Comparison of ENCODE assay signal across 1 cellular context in genomic region chr19:703329-703650, GRCh38.
TF ChIP-seq lines count a peak whose summit lies in the region.

No MANE protein-coding gene starts in this region.

TF ChIP-seq in K562, 482 proteins besides CTCF, POLR2A, EP300 and RAD21 (continued from another document and continues in another):
- TF ChIP-seq MLLT1 (IDR thresholded peaks at IDR 0.05) (0 out of 4 replicates have a peak, but pooled peaks of 1 of the 2 experiments have one; percentile 15), NBN (IDR thresholded peaks at IDR 0.05; ENCODE audit: low read depth) (no peak), RBM39 (optimal IDR thresholded peaks at IDR 0.05; ENCODE audit: low read depth, low read length) (no peak), RBM34 (IDR thresholded peaks at IDR 0.05; ENCODE audit: borderline replicate concordance, insufficient read depth, low read length) (no peak), RB1 (IDR thresholded peaks at IDR 0.05; ENCODE audit: low read depth) (no peak), NFRKB (IDR thresholded peaks at IDR 0.05; ENCODE audit: low read depth) (no peak), KAT7 (CRISPR knock-in tag; IDR thresholded peaks at IDR 0.05; ENCODE audit: borderline replicate concordance) (no peak), FOXO4 (CRISPR knock-in tag; IDR thresholded peaks at IDR 0.05) (no peak), SMARCA4 (IDR thresholded peaks at IDR 0.05) (no peak), STAT5A (IDR thresholded peaks at IDR 0.05; ENCODE audit: borderline replicate concordance, low read length) (no peak), MGA (IDR thresholded peaks at IDR 0.05) (no peak), WHSC1 (IDR thresholded peaks at IDR 0.05; ENCODE audit: low read length) (no peak), TOE1 (IDR thresholded peaks at IDR 0.05; ENCODE audit: borderline replicate concordance) (0 out of 2 replicates have a peak, but pooled peaks have one; percentile 24), TOE1 (CRISPR knock-in tag; IDR thresholded peaks at IDR 0.05; ENCODE audit: borderline replicate concordance, low read depth) (no peak), ZNF512 (tag; IDR thresholded peaks at IDR 0.05) (no peak), TEAD2 (tag; IDR thresholded peaks at IDR 0.05) (no peak), IFI16 (CRISPR knock-in tag; IDR thresholded peaks at IDR 0.05) (no peak), HMG20B (CRISPR knock-in tag; IDR thresholded peaks at IDR 0.05) (no peak), HDAC2 (IDR thresholded peaks at IDR 0.05) (peak; percentile 93), MED1 (CRISPR knock-in tag; IDR thresholded peaks at IDR 0.05; ENCODE audit: borderline replicate concordance) (no peak), CBX1 (IDR thresholded peaks at IDR 0.05; ENCODE audit: low read depth) (peak; percentile 98), NCOA4 (IDR thresholded peaks at IDR 0.05; ENCODE audit: partially characterized antibody) (no peak), RBM17 (IDR thresholded peaks at IDR 0.05; ENCODE audit: borderline replicate concordance, low read depth, low read length) (no peak), PHF20 (IDR thresholded peaks at IDR 0.05; ENCODE audit: partially characterized antibody) (peak; percentile 55), GTF2F1 (IDR thresholded peaks at IDR 0.05; ENCODE audit: low read depth, low read length) (no peak), ARNT (IDR thresholded peaks at IDR 0.05) (peak in 1 of 2 experiments; percentile 68; a peak in 1 of 4 replicates), RBBP5 (IDR thresholded peaks at IDR 0.05; ENCODE audit: borderline replicate concordance, insufficient read depth, low read length, poor library complexity, severe bottlenecking) (no peak), MXI1 (IDR thresholded peaks at IDR 0.05; ENCODE audit: low read depth, low read length) (no peak), NR0B1 (IDR thresholded peaks at IDR 0.05; ENCODE audit: partially characterized antibody) (no peak), ARHGAP35 (IDR thresholded peaks at IDR 0.05; ENCODE audit: partially characterized antibody) (no peak), ZBTB34 (CRISPR knock-in tag; IDR thresholded peaks at IDR 0.05) (no peak), ZBTB7A (IDR thresholded peaks at IDR 0.05; ENCODE audit: borderline replicate concordance, control insufficient read depth, low read depth, low read length) (no peak), MAZ (CRISPR knock-in tag; conservative IDR thresholded peaks at IDR 0.05 in 1 of 2, IDR thresholded peaks at IDR 0.05 in 1 of 2) (0 out of 4 replicates have a peak, but pooled peaks of 1 of the 2 experiments have one; percentile 64), MAFG (tag; conservative IDR thresholded peaks at IDR 0.05) (no peak), THRB (CRISPR knock-in tag; conservative IDR thresholded peaks at IDR 0.05) (0 out of 2 replicates have a peak, but pooled peaks have one; percentile 50), NR4A1 (CRISPR knock-in tag; IDR thresholded peaks at IDR 0.05) (0 out of 2 replicates have a peak, but pooled peaks have one; percentile 37), NR4A1 (tag; IDR thresholded peaks at IDR 0.05) (no peak), ZBTB5 (IDR thresholded peaks at IDR 0.05) (no peak), TCFL5 (CRISPR knock-in tag; conservative IDR thresholded peaks at IDR 0.05) (no peak), MBD2 (IDR thresholded peaks at IDR 0.05; ENCODE audit: borderline replicate concordance, low read depth) (no peak), ATF1 (CRISPR knock-in tag; IDR thresholded peaks at IDR 0.05) (no peak), ATF1 (tag; IDR thresholded peaks at IDR 0.05) (peak; percentile 21; the same call in 1 of the 2 replicates)
